Comparison of ENCODE assay signal across 8 cellular contexts in the genomic region with DNA sequence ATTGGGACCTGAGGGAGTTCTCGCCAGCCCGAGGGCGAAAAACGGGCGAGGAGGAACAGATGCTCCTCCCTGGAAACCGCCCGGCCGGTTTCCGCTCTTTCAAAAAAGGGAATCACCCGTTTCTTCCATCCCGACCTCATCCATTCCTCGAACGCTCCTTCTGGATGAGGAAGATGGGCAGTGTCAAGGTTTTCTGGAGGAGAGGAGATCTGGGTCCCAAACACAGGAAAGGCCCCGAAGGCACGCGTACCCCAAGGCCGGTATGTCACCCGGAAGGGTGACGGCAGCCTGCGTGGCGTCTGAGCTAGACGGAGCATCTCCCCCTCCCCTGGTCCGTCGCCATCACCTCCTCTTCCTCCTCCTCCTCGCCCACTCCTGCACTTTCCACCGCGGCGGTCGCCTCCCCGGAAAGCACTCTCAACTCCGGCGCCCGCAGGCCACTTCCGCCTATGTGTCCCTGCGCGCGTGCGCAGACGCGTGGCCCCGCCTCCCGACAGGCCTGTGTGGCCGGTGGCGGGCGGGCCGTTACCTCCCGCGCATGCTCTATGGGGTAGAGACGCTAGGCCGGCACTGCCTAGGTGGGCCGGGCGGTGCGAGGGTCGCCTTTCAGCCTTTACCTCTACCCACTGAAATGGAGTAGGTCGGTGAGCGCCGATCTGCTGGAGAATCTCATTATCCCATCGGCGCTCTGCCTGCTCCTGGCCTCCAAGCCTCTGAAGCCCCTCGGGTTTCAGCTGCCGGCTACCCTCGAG. TPM values are rescaled to one million over a fixed set of nuclear protein-coding genes. Genes with fewer than 3 reads are reported as not detected.
A peak's percentile ranks its signal among the peaks of the same experiment; 100 is the strongest.
DNase-seq lines count a peak whose midpoint lies in the region; ATAC-seq and TF ChIP-seq lines count a peak whose summit lies in the region.

TSS of gene SLC35B3 (minus strand) at position 453 of the 752 bp plus-strand sequence.

- CTCF ChIA-PET in BJ (lab: Yijun Ruan, JAX): interaction anchor here (1.0 kb wide), 1 partner anchor 304 kb away, joined by 3 read pairs; no protein-coding TSS in a partner anchor

- H3K36me3 ChIP-seq in BJ (ENCODE audit: control insufficient read depth, insufficient read depth, low read length): peaks cover 1% of the 10 kb centered on the region; the same call in 1 of the 2 replicates

- DNase-seq in BJ (ENCODE audit: low read depth): peak; percentile 49
- peak; percentile 56 for DNase-seq in NCI-H524 treated with DMSO at 0.1 percent for 48 hours (lab: John Stamatoyannopoulos, UW)
- DNase-seq in activated CD4-positive, alpha-beta T cell treated with anti-CD3 and anti-CD28 coated beads for 4 hours: peak; percentile 99
- peak; percentile 94 for DNase-seq in kidney tubule cell (ENCODE audit: low spot score)
- DNase-seq in stimulated activated CD4-positive, alpha-beta T cell treated with anti-CD3 and anti-CD28 coated beads, Interleukin-1b, Interleukin-23, amount 100 ng/mL, for 1 hour (ENCODE audit: low read depth in 2 of 2): peak; percentile 95 to 97

- H3K4me3 ChIP-seq in BJ (ENCODE audit: low read depth, low read length): peak within 1 kb of the TSS; percentile 99

- POLR2A ChIA-PET in BJ (lab: Charles Lee): no interaction called here

- ATAC-seq in GM19324 (IDR thresholded peaks at IDR 0.05; ENCODE audit: low FRiP score, unreplicated experiment) (peak; percentile 96), HG03460 (IDR thresholded peaks at IDR 0.05; ENCODE audit: unreplicated experiment) (peak; percentile 95)

- no peak for TF ChIP-seq CTCF in BJ (IDR thresholded peaks at IDR 0.05; ENCODE audit: insufficient read depth, low read depth, low read length)

- peak within 1 kb of the TSS; percentile 80 for H3K27ac ChIP-seq in cingulate gyrus (ENCODE audit: low read depth, low read length)

- H3K27me3 ChIP-seq in BJ (ENCODE audit: control insufficient read depth, insufficient read depth, low read length): no peaks in the 10 kb centered on the region

RNA-seq across cellular contexts. Expression of gene SLC35B3, which starts in this region (rescaled TPM):
- 18.5 and 33.1 TPM in 2 replicates for polyA plus RNA-seq in BJ (2011; rRNA removed)
- polyA minus RNA-seq in BJ (2011; rRNA and poly(A)+ RNA removed): 9.2 and 11.5 TPM in 2 replicates

Comparison
In these comparisons a context has a peak if more than half of its experiments do, and no peak if none do; other contexts are left out.
1. Peak in every context shown above with its lines: DNase-seq, ATAC-seq, H3K4me3 ChIP-seq and H3K27ac ChIP-seq.
2. DNase-seq: peak in every context shown above with its lines; median percentile 99 in activated CD4-positive, alpha-beta T cell treated with anti-CD3 and anti-CD28 coated beads for 4 hours; 96 in stimulated activated CD4-positive, alpha-beta T cell treated with anti-CD3 and anti-CD28 coated beads, Interleukin-1b, Interleukin-23, amount 100 ng/mL, for 1 hour; 94 in kidney tubule cell; 56 in NCI-H524 treated with DMSO at 0.1 percent for 48 hours; 49 in BJ.